In the genomic region with DNA sequence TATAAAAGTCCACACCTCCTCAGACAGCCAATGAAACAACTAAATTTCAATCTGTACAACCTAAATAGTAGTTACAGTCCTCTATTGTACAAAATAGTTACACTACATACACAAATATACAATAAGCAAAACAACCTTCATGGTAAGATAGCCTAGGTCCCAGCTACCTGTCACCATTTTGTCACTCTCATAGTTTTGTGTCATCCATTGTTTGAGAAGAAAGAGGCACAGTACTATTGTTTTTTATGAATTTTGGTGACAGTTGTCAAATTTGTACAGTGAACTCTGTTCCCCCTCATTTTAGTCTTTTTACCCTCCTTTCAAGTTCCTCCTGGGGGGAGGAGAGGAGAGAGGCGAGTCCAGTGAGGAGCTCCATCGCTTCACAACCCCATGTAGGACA, we compare ENCODE assay signal across 1 cellular context.
TF ChIP-seq lines count a peak whose summit lies in the region.

No MANE protein-coding gene starts in this region.

TF ChIP-seq in SK-N-SH, 30 proteins besides CTCF, POLR2A, EP300 and RAD21 (continued from another document):
- TF ChIP-seq, protein P1, sequence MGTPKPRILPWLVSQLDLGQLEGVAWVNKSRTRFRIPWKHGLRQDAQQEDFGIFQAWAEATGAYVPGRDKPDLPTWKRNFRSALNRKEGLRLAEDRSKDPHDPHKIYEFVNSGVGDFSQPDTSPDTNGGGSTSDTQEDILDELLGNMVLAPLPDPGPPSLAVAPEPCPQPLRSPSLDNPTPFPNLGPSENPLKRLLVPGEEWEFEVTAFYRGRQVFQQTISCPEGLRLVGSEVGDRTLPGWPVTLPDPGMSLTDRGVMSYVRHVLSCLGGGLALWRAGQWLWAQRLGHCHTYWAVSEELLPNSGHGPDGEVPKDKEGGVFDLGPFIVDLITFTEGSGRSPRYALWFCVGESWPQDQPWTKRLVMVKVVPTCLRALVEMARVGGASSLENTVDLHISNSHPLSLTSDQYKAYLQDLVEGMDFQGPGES (IDR thresholded peaks at IDR 0.05; ENCODE audit: low read depth, low read length), result no peak
- TF ChIP-seq NRF1 (IDR thresholded peaks at IDR 0.05; ENCODE audit: low read depth, low read length) (no peak), RCOR1 (IDR thresholded peaks at IDR 0.05; ENCODE audit: low read length) (no peak), MEF2A (IDR thresholded peaks at IDR 0.05; ENCODE audit: borderline replicate concordance, low read depth) (no peak), RFX5 (IDR thresholded peaks at IDR 0.05; ENCODE audit: low read length) (no peak), CHD2 (IDR thresholded peaks at IDR 0.05; ENCODE audit: low read length, partially characterized antibody) (no peak), FOSL2 (IDR thresholded peaks at IDR 0.05; ENCODE audit: borderline replicate concordance, low read depth) (no peak), GATA2 (CRISPR knock-in tag; IDR thresholded peaks at IDR 0.05) (no peak), TAF1 (IDR thresholded peaks at IDR 0.05; ENCODE audit: borderline replicate concordance, low read depth, low read length) (no peak), ELF1 (IDR thresholded peaks at IDR 0.05) (no peak), RXRA (IDR thresholded peaks at IDR 0.05; ENCODE audit: borderline replicate concordance, low read depth) (no peak), ZBTB33 (IDR thresholded peaks at IDR 0.05; ENCODE audit: borderline replicate concordance, low read depth) (no peak), EZH2phosphoT487 (IDR thresholded peaks at IDR 0.05; ENCODE audit: borderline replicate concordance, low read depth) (no peak)
- TF ChIP-seq, protein P2, sequence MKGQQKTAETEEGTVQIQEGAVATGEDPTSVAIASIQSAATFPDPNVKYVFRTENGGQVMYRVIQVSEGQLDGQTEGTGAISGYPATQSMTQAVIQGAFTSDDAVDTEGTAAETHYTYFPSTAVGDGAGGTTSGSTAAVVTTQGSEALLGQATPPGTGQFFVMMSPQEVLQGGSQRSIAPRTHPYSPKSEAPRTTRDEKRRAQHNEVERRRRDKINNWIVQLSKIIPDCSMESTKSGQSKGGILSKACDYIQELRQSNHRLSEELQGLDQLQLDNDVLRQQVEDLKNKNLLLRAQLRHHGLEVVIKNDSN (IDR thresholded peaks at IDR 0.05; ENCODE audit: borderline replicate concordance, low read depth), result no peak
